ENCODE assay signal across 6 cellular contexts in the genomic region with DNA sequence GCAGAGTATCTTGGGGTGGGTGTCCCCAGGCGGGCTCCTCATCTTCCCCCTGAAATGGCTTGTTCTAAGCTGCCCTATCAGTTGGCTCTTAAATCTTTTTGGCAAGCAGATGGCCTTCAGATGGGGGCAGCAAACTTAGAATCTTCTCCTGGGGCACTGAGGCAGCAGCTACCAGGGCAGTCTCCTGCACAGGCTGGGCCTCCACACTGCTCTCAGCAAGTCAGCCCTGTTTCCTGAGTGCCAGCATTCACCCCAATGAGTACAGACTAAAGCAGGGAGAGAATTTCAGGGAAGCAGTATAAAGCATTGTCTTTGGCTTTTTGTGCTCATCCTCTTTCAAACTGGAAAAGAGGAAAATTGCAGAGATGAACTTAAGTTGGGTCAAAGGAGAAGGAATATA.
"Had no signal": no experiment of that assay in that cellular context is flagged by ENCODE, and none has a peak within 500 bp of the region (broad histone marks: within the 10 kb centered on the region; RNA-seq: fewer than 3 reads in every experiment).

No MANE protein-coding gene starts in this region.

- H3K4me3 ChIP-seq: K562 had no signal

- H3K27ac ChIP-seq: HL-60 had no signal

- DNase-seq: IMR-90, KBM-7, KG1 had no signal

- ATAC-seq: HepG2, K562 had no signal
